ENCODE assay signal across 8 cellular contexts in genomic region chr12:124863409-124864325, GRCh38. TPM values are rescaled to one million over a fixed set of nuclear protein-coding genes. Genes with fewer than 3 reads are reported as not detected.
DNase-seq lines count a peak whose midpoint lies in the region; ATAC-seq and TF ChIP-seq lines count a peak whose summit lies in the region.

A gene with protein sequence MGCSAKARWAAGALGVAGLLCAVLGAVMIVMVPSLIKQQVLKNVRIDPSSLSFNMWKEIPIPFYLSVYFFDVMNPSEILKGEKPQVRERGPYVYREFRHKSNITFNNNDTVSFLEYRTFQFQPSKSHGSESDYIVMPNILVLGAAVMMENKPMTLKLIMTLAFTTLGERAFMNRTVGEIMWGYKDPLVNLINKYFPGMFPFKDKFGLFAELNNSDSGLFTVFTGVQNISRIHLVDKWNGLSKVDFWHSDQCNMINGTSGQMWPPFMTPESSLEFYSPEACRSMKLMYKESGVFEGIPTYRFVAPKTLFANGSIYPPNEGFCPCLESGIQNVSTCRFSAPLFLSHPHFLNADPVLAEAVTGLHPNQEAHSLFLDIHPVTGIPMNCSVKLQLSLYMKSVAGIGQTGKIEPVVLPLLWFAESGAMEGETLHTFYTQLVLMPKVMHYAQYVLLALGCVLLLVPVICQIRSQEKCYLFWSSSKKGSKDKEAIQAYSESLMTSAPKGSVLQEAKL (minus strand): TSS chr12:124863864. CDS start chr12:124863720, 144 bp downstream.

- POLR2A ChIA-PET in OCI-LY7 (lab: Charles Lee) = interaction anchor here (0.8 to 1.4 kb wide), 3 partner anchors 22 to 37 kb away, joined by 3 to 5 read pairs (median 5); no protein-coding TSS in a partner anchor

- H3K9me3 ChIP-seq in OCI-LY7 (ENCODE audit: low read length) = no peaks in the 10 kb centered on the region
- no peaks in the 10 kb centered on the region for H3K9me3 ChIP-seq in esophagus (ENCODE audit: control insufficient read depth in 2 of 2, insufficient read depth in 1 of 2, low read depth in 1 of 2, low read length in 1 of 2)
- H3K9me3 ChIP-seq in muscle layer of colon (ENCODE audit: low read length) = no peaks in the 10 kb centered on the region

- H3K4me2 ChIP-seq in OCI-LY7 (ENCODE audit: low read length) = peak within 1 kb of the TSS; percentile 80

- H3K27ac ChIP-seq in OCI-LY7 (ENCODE audit: low read depth, low read length, poor library complexity, severe bottlenecking) = peak within 1 kb of the TSS; percentile 58
- peak within 1 kb of the TSS in 1 of 2 donors; percentile 45 for H3K27ac ChIP-seq in esophagus (ENCODE audit: low read depth in 2 of 2, low read length in 1 of 2)
- peak within 1 kb of the TSS; percentile 66 for H3K27ac ChIP-seq in muscle layer of colon (ENCODE audit: low read depth, low read length)

- H3K36me3 ChIP-seq in OCI-LY7 (ENCODE audit: insufficient read depth, low read length) = peaks cover 32% of the 10 kb centered on the region; the same call in 1 of the 2 replicates
- H3K36me3 ChIP-seq in esophagus (ENCODE audit: control insufficient read depth in 2 of 2, insufficient read depth in 2 of 2, low read length in 1 of 2) = no peaks in the 10 kb centered on the region
- no peaks in the 10 kb centered on the region for H3K36me3 ChIP-seq in muscle layer of colon (ENCODE audit: insufficient read depth, low read length)

- H3K79me2 ChIP-seq in OCI-LY7 (ENCODE audit: insufficient read depth, low read depth, low read length) = peaks cover 31% of the 10 kb centered on the region; the same call in 1 of the 2 replicates

- H3K4me1 ChIP-seq in OCI-LY7 (ENCODE audit: insufficient read depth, low read length, poor library complexity, severe bottlenecking) (peaks cover 41% of the 10 kb centered on the region), esophagus (ENCODE audit: control insufficient read depth in 2 of 2, insufficient read depth in 2 of 2, low read length in 1 of 2) (peaks cover 0 to 14% of the 10 kb centered on the region in 2 donors), muscle layer of colon (ENCODE audit: insufficient read depth, low read length) (peaks cover 12% of the 10 kb centered on the region)

- intact Hi-C loops in OCI-LY7 (cut with micrococcal nuclease; ENCODE audit: unreplicated experiment) = loop anchor here (1.0 to 2.0 kb wide), 4 partner anchors 21 to 76 kb away; no protein-coding TSS in a partner anchor

- ATAC-seq in GM21381 (IDR thresholded peaks at IDR 0.05; ENCODE audit: unreplicated experiment) = peak; percentile 79

- no peaks in the 10 kb centered on the region for H3K9me2 ChIP-seq in OCI-LY7 (ENCODE audit: insufficient read depth, low read length)

- WGBS in esophagus, 2 donors = 1 to 2% methylated on average over 57 to 89 of the region's 89 CpGs

- peak within 1 kb of the TSS; percentile 87 for H2AFZ ChIP-seq in OCI-LY7 (ENCODE audit: low read length)

- peak within 1 kb of the TSS; percentile 33 for H3K9ac ChIP-seq in muscle layer of colon (ENCODE audit: low read length)

- H3K27me3 ChIP-seq in esophagus (ENCODE audit: control insufficient read depth in 1 of 2, insufficient read depth in 2 of 2, low read length in 2 of 2) (no peaks in the 10 kb centered on the region), muscle layer of colon (ENCODE audit: control insufficient read depth in 1 of 2, insufficient read depth in 2 of 2, low read length in 2 of 2) (no peaks in the 10 kb centered on the region)

- BruUV-seq in OCI-LY7 (replicated peaks; lab: Mats Ljungman, UMichigan) = no TSS peak

- CTCF ChIA-PET in OCI-LY7 (lab: Charles Lee; ENCODE audit: unreplicated experiment) = interaction anchor here (0.6 to 1.1 kb wide), 3 partner anchors 30 to 56 kb away, joined by 3 to 4 read pairs (median 3); no protein-coding TSS in a partner anchor

- H3K4me3 ChIP-seq in OCI-LY7 (ENCODE audit: low read depth, low read length, poor library complexity, severe bottlenecking) (peak within 1 kb of the TSS; percentile 90), esophagus (ENCODE audit: low read depth in 1 of 2, low read length in 2 of 2) (peak within 1 kb of the TSS; percentile 57 to 76), muscle layer of colon (ENCODE audit: low read depth in 1 of 2, low read length in 2 of 2) (peak within 1 kb of the TSS; percentile 63 to 89)

- in situ Hi-C loops in Caki2 (cut with HindIII; ENCODE audit: low pct_unique_long_range_greater_than_20kb, low sequenced_read_pairs) = no loop called here

- peak; percentile 64 for DNase-seq in Caki2 (ENCODE audit: low read depth)
- peak in 74 of 76 experiments; percentile 13 to 91 (median 78) for DNase-seq in HUDEP-2 (lab: John Stamatoyannopoulos, UW; ENCODE audit: unreplicated experiment in 76 of 76)
- DNase-seq in OCI-LY7 (ENCODE audit: low spot score) = peak; percentile 90
- peak; percentile 84 for DNase-seq in activated T-cell treated with anti-CD3 and anti-CD28 coated beads, Interleukin-2, amount 50 U/mL, for 1 hour
- DNase-seq in stimulated activated CD8-positive, alpha-beta memory T cell treated with anti-CD3 and anti-CD28 coated beads, Interleukin-7, amount 100 ng/mL, for 24 hours (ENCODE audit: low read depth) = peak; percentile 54

- no peak for TF ChIP-seq CTCF in OCI-LY7 (conservative IDR thresholded peaks at IDR 0.05; ENCODE audit: low read length)

- no peaks in the 10 kb centered on the region for H4K20me1 ChIP-seq in OCI-LY7 (ENCODE audit: insufficient read depth, low read length)

RNA-seq across cellular contexts. Expression of the gene that starts here (rescaled TPM):
- 83.6 and 119 TPM in 2 replicates for total RNA-seq in Caki2 (2014; rRNA removed; shearing (Covaris generic); ENCODE audit: low replicate concordance)
- total RNA-seq in OCI-LY7 (2014; rRNA removed; shearing (Covaris generic)) = 24.4 and 42.9 TPM in 2 replicates
- total RNA-seq in OCI-LY7 (2022) = 99.0 and 112 TPM in 2 replicates
- polyA plus RNA-seq in esophagus = 1 to 10 TPM; 7.4 to 8.6 TPM
